In the genomic region with DNA sequence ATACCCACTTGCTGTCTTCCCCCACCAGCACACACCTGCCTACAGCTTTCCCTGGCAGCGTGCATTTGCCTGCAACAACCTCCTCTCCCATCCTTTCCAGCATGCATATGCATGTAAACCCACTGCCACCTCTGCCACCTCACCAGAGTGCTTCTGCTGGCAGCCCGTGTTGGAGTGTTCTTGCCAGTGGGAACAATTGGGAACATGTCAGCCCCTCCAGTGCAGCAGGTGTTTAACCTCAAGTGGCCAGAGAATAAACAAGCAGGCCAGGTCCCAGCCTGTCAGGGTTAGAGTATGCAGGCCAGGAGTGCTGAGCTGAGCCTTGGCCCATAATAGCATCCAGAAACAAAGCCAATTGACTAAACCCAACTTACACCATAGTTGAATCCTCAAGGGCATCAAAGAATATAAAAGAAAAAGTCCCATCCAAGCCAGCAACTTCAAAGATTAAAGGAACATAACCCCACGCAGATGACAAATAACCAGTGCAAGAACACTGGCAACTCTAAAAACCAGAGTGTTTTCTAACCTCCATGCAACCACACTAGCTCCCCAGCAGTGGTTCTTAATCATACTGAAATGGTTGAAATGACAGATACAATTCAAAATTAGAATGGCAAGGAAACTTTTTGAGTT, we compare ENCODE assay signal across 9 cellular contexts.
DNase-seq lines count a peak whose midpoint lies in the region; ATAC-seq and TF ChIP-seq lines count a peak whose summit lies in the region.
"Had no signal": no experiment of that assay in that cellular context is flagged by ENCODE, and none has a peak within 500 bp of the region (broad histone marks: within the 10 kb centered on the region; RNA-seq: fewer than 3 reads in every experiment).

No MANE protein-coding gene starts in this region.

- WGBS in thyroid gland, 2 donors: 49 to 51% methylated on average over 3 of the region's 3 CpGs

- intact Hi-C loops in thyroid gland (cut with DNase I): no loop called here

- no peak overlapping the region for H3K27ac ChIP-seq in thyroid gland

- H3K9me3 ChIP-seq in thyroid gland: no peaks in the 10 kb centered on the region

- no peak overlapping the region for H3K4me3 ChIP-seq in thyroid gland (replicated peaks in 1 of 3)

- DNase-seq in stimulated activated CD4-positive, alpha-beta T cell treated with anti-CD3 and anti-CD28 coated beads, Interleukin-15, amount 100 ng/mL, for 24 hours: peak; percentile 7
- DNase-seq in stimulated activated CD4-positive, alpha-beta T cell treated with anti-CD3 and anti-CD28 coated beads, Interleukin-12 subunit alpha, Interleukin-12 subunit beta, amount 100 ng/mL, for 4 hours: no peak
- DNase-seq in NCI-H2029 treated with DMSO at 0.1 percent for 48 hours (lab: John Stamatoyannopoulos, UW): peak; percentile 40
- DNase-seq in thyroid gland: peak; percentile 54 to 55
- DNase-seq in NCI-H524 treated with DMSO at 0.1 percent for 48 hours (lab: John Stamatoyannopoulos, UW): no peak
- DNase-seq in H4 (ENCODE audit: low spot score): no peak
- DNase-seq in GDM1 (lab: John Stamatoyannopoulos, UW): no peak
- DNase-seq: Calu3 had no signal

- TF ChIP-seq CTCF in thyroid gland (IDR thresholded peaks at IDR 0.05): no peak

- no peaks in the 10 kb centered on the region for H3K27me3 ChIP-seq in thyroid gland

- TF ChIP-seq POLR2A in thyroid gland (IDR thresholded peaks at IDR 0.05): no peak

- no peaks in the 10 kb centered on the region for H3K36me3 ChIP-seq in thyroid gland

- H3K4me1 ChIP-seq in thyroid gland: no peaks in the 10 kb centered on the region

- peak; percentile 88 for ATAC-seq in HG02763 (IDR thresholded peaks at IDR 0.05; ENCODE audit: unreplicated experiment)

Comparison
In these comparisons a context has a peak if more than half of its experiments do, and no peak if none do; other contexts are left out.
1. DNase-seq: peak in stimulated activated CD4-positive, alpha-beta T cell treated with anti-CD3 and anti-CD28 coated beads, Interleukin-15, amount 100 ng/mL, for 24 hours (single experiment), NCI-H2029 treated with DMSO at 0.1 percent for 48 hours (single experiment) and thyroid gland (2 of 2); none in stimulated activated CD4-positive, alpha-beta T cell treated with anti-CD3 and anti-CD28 coated beads, Interleukin-12 subunit alpha, Interleukin-12 subunit beta, amount 100 ng/mL, for 4 hours (single experiment), NCI-H524 treated with DMSO at 0.1 percent for 48 hours (single experiment), H4 (single experiment) and GDM1 (single experiment).